In genomic region chr19:44447864-44448674, GRCh38 we compare ENCODE assay signal across 7 cellular contexts. TPM values are rescaled to one million over a fixed set of nuclear protein-coding genes. Genes with fewer than 3 reads are reported as not detected.
DNase-seq lines count a peak whose midpoint lies in the region; ATAC-seq, FAIRE-seq and TF ChIP-seq lines count a peak whose summit lies in the region.

ZNF229 (minus strand) TSS chr19:44448472; CDS start chr19:44442847, 5,625 bp downstream.

- H3K9me2 ChIP-seq in neural cell (ENCODE audit: insufficient read depth, low read length), result no peaks in the 10 kb centered on the region

- H3K4me3 ChIP-seq in Peyer's patch (peak within 1 kb of the TSS; percentile 26 to 55 (median 41)), neural cell (ENCODE audit: low read length) (peak within 1 kb of the TSS; percentile 66)

- H3K27ac ChIP-seq in Peyer's patch (no peak within 1 kb of the TSS), neural cell (ENCODE audit: low read length) (no peak within 1 kb of the TSS)

- H3K36me3 ChIP-seq in Peyer's patch (peaks cover 0 to 5% (median 0%) of the 10 kb centered on the region in 3 donors), neural cell (ENCODE audit: insufficient read depth, low read length) (no peaks in the 10 kb centered on the region)

- no peak for FAIRE-seq in frontal cortex (lab: Jason Lieb, UNC)

- no peak within 1 kb of the TSS for H2AFZ ChIP-seq in neural cell (ENCODE audit: low read depth, low read length)

- DNase-seq in HCEC 1CT (peak; percentile 92), Peyer's patch (peak; percentile 75 to 88 (median 84)), frontal cortex (ENCODE audit: low spot score in 2 of 2) (peak; percentile 43 to 69)
- peak; percentile 57 for DNase-seq in activated naive CD4-positive, alpha-beta T cell treated with Interleukin-2 at 50 U/mL for 16 hours
- DNase-seq in stimulated activated naive CD4-positive, alpha-beta T cell (lab: John Stamatoyannopoulos, UW), result peak; percentile 14 to 75 (median 65)

- peak within 1 kb of the TSS; percentile 30 for H3K9ac ChIP-seq in neural cell (ENCODE audit: low read length)

- peaks cover 0 to 37% (median 13%) of the 10 kb centered on the region in 4 donors for H3K9me3 ChIP-seq in Peyer's patch
- peaks cover 4% of the 10 kb centered on the region for H3K9me3 ChIP-seq in neural cell (ENCODE audit: low read length)

- no peak for TF ChIP-seq EP300 in neural cell (conservative IDR thresholded peaks at IDR 0.05; ENCODE audit: poor library complexity, severe bottlenecking)

- H3K4me2 ChIP-seq in neural cell (ENCODE audit: low read length), result peak within 1 kb of the TSS; percentile 40

- TF ChIP-seq RAD21 in neural cell (conservative IDR thresholded peaks at IDR 0.05), result no peak

- TF ChIP-seq POLR2A in Peyer's patch (IDR thresholded peaks at IDR 0.05), result no peak

- no peaks in the 10 kb centered on the region for H3F3A ChIP-seq in neural cell (ENCODE audit: insufficient read depth, low read length, poor library complexity, severe bottlenecking)

- no peaks in the 10 kb centered on the region for H3K27me3 ChIP-seq in Peyer's patch
- H3K27me3 ChIP-seq in neural cell (ENCODE audit: insufficient read depth, low read depth, low read length), result no peaks in the 10 kb centered on the region

- H3K4me1 ChIP-seq in Peyer's patch, result no peaks in the 10 kb centered on the region

- no peaks in the 10 kb centered on the region for H4K20me1 ChIP-seq in neural cell (ENCODE audit: insufficient read depth)

- ATAC-seq in GM19455 (IDR thresholded peaks at IDR 0.05; ENCODE audit: unreplicated experiment), result no peak

- no peaks in the 10 kb centered on the region for H3K79me2 ChIP-seq in neural cell (replicated peaks; ENCODE audit: insufficient read depth, low read length)

- no peak for TF ChIP-seq CTCF in Peyer's patch (IDR thresholded peaks at IDR 0.05)
- TF ChIP-seq CTCF in neural cell (IDR thresholded peaks at IDR 0.05; ENCODE audit: poor library complexity, severe bottlenecking), result no peak

TF ChIP-seq in neural cell, 6 proteins besides CTCF, POLR2A, EP300 and RAD21:
- TF ChIP-seq POLR2AphosphoS5 (IDR thresholded peaks at IDR 0.05), result peak; percentile 49
- TF ChIP-seq SMC3 (conservative IDR thresholded peaks at IDR 0.05; ENCODE audit: poor library complexity), result no peak
- TF ChIP-seq REST (IDR thresholded peaks at IDR 0.05; ENCODE audit: borderline replicate concordance), result no peak
- TF ChIP-seq TAF1 (IDR thresholded peaks at IDR 0.05; ENCODE audit: low read depth), result no peak
- TF ChIP-seq EZH2 (IDR thresholded peaks at IDR 0.05; ENCODE audit: borderline replicate concordance, insufficient read depth, low read length, poor library complexity, severe bottlenecking), result no peak
- peak; percentile 85 for TF ChIP-seq MXI1 (conservative IDR thresholded peaks at IDR 0.05; ENCODE audit: poor library complexity, severe bottlenecking)

RNA-seq across cellular contexts. Expression of gene ZNF229, which starts in this region (rescaled TPM):
- total RNA-seq in Peyer's patch (1 to 10 TPM in 1 of 4 donors, under 1 TPM in 3; 0.53 to 3.8 (median 0.68) TPM), frontal cortex (30.6 TPM)
- polyA plus RNA-seq in neural cell, result 3.8 and 9.2 TPM in 2 replicates
- polyA minus RNA-seq in neural cell, result 13.0 and 14.9 TPM in 2 replicates
